In genomic region chr3:9947025-9947995, GRCh38 we compare ENCODE assay signal across 1 cellular context.
A peak's percentile ranks its signal among the peaks of the same experiment; 100 is the strongest.
TF ChIP-seq lines count a peak whose summit lies in the region.

No MANE protein-coding gene starts in this region.

TF ChIP-seq in endothelial cell of umbilical vein, 7 proteins besides CTCF, POLR2A, EP300 and RAD21:
- peak; percentile 68 for TF ChIP-seq MAX (IDR thresholded peaks at IDR 0.05; ENCODE audit: insufficient read depth, insufficient read length)
- TF ChIP-seq MYC (IDR thresholded peaks at IDR 0.05; ENCODE audit: low read depth, low read length): peak; percentile 96
- TF ChIP-seq POLR2AphosphoS5 (IDR thresholded peaks at IDR 0.05; ENCODE audit: insufficient read depth, low read depth, low read length): peak; percentile 79
- no peak for TF ChIP-seq GATA2 (IDR thresholded peaks at IDR 0.05; ENCODE audit: insufficient read depth, insufficient read length, low read depth, low read length)
